8 cellular contexts compared by ENCODE assay signal in the genomic region with DNA sequence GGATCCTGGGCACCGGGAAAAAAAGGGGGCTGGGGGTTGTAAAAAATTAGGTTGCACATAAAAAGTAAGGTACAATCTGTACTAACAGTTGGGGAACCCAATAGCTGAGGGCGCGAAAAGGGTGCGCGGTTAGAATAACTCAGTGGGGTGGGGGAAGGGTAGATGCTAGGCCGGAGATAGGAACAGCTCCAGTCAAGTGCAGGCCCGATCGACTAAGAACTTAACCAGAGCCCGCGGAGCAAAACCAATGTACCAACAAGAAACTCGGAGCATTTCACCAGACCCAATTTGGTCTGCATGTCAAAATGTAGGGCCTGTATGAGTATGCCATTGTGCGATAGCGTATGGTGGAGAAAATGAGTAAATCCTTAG. TPM values are rescaled to one million over a fixed set of nuclear protein-coding genes. Genes with fewer than 3 reads are reported as not detected.
DNase-seq lines count a peak whose midpoint lies in the region; ATAC-seq and TF ChIP-seq lines count a peak whose summit lies in the region.

No MANE protein-coding gene starts in this region.

- H3K4me3 Mint-ChIP-seq in activated naive CD4-positive, alpha-beta T cell treated with anti-CD3 and anti-CD28 coated beads for 36 hours: peak overlapping the region; percentile 95

- no peaks in the 10 kb centered on the region for H3K27me3 Mint-ChIP-seq in activated naive CD4-positive, alpha-beta T cell treated with anti-CD3 and anti-CD28 coated beads for 36 hours (ENCODE audit: low read depth)

- 0 to 1% (median 0%) methylated on average over 13 of the region's 13 CpGs for WGBS in heart left ventricle, 4 donors

- H3K9me3 ChIP-seq in OCI-LY3 (ENCODE audit: insufficient read depth, low read length): no peaks in the 10 kb centered on the region
- no peaks in the 10 kb centered on the region for H3K9me3 ChIP-seq in heart left ventricle
- H3K9me3 ChIP-seq in parathyroid adenoma (ENCODE audit: control insufficient read depth, low read length): no peaks in the 10 kb centered on the region

- H3K9ac ChIP-seq in OCI-LY3 (ENCODE audit: low read length): peak overlapping the region; percentile 85
- no peak overlapping the region for H3K9ac ChIP-seq in parathyroid adenoma

- peak overlapping the region; percentile 95 for H3K27ac Mint-ChIP-seq in activated naive CD4-positive, alpha-beta T cell treated with anti-CD3 and anti-CD28 coated beads for 36 hours

- H3K4me1 Mint-ChIP-seq in activated naive CD4-positive, alpha-beta T cell treated with anti-CD3 and anti-CD28 coated beads for 36 hours (ENCODE audit: low read depth): peaks cover 45% of the 10 kb centered on the region

- TF ChIP-seq POLR2A in heart left ventricle (IDR thresholded peaks at IDR 0.05): no peak

- peak overlapping the region; percentile 89 for H3K4me3 ChIP-seq in OCI-LY3 (ENCODE audit: low read length)
- H3K4me3 ChIP-seq in heart left ventricle: peak overlapping the region; percentile 73 to 99 (median 94)
- H3K4me3 ChIP-seq in parathyroid adenoma (ENCODE audit: low read depth, low read length): peak overlapping the region; percentile 93

- no peak overlapping the region for H2AFZ ChIP-seq in OCI-LY3 (ENCODE audit: low read depth, low read length)
- no peak overlapping the region for H2AFZ ChIP-seq in parathyroid adenoma

- H3K27me3 ChIP-seq in OCI-LY3 (ENCODE audit: low read depth, low read length) (no peaks in the 10 kb centered on the region), heart left ventricle (no peaks in the 10 kb centered on the region), parathyroid adenoma (ENCODE audit: control insufficient read depth, insufficient read depth, low read length) (no peaks in the 10 kb centered on the region)

- H3K4me1 ChIP-seq in OCI-LY3 (ENCODE audit: low read length) (peaks cover 45% of the 10 kb centered on the region), heart left ventricle (peaks cover 18 to 64% (median 48%) of the 10 kb centered on the region in 12 donors), parathyroid adenoma (no peaks in the 10 kb centered on the region)

- in situ Hi-C loops in GM13977 (cut with MboI; ENCODE audit: low pct_unique_long_range_greater_than_20kb, low sequenced_read_pairs, unreplicated experiment): no loop called here

- peaks cover 55% of the 10 kb centered on the region for H3K36me3 Mint-ChIP-seq in activated naive CD4-positive, alpha-beta T cell treated with anti-CD3 and anti-CD28 coated beads for 36 hours (ENCODE audit: low read depth)

- intact Hi-C loops in activated naive CD4-positive, alpha-beta T cell treated with anti-CD3 and anti-CD28 coated beads for 36 hours (cut with micrococcal nuclease): loop anchor here (5.0 to 10.0 kb wide), 3 partner anchors 845 to 982 kb away; a partner anchor contains a TSS
- intact Hi-C loops in heart left ventricle (cut with DNase I): loop anchor here in 7 of 10 donors (5.0 to 10.0 kb wide), 8 partner anchors 55 to 662 kb away; a partner anchor contains a TSS

- CTCF ChIA-PET in activated naive CD4-positive, alpha-beta T cell treated with anti-CD3 and anti-CD28 coated beads for 36 hours (lab: Charles Lee): interaction anchor here (0.7 to 3.8 kb wide), 3 partner anchors 12 to 470 kb away, joined by 3 to 22 read pairs (median 9); no protein-coding TSS in a partner anchor

- H3K27ac ChIP-seq in 22Rv1 (peak overlapping the region; percentile 98), OCI-LY3 (ENCODE audit: low read length) (peak overlapping the region; percentile 87), heart left ventricle (peak overlapping the region in 11 of 12 donors; percentile 94 to 100 (median 99)), parathyroid adenoma (peak overlapping the region; percentile 97)

- ATAC-seq in heart left ventricle (peak in 2 of 4 donors; percentile 17 to 19), GM19452 (IDR thresholded peaks at IDR 0.05; ENCODE audit: unreplicated experiment) (no peak), HG03097 (IDR thresholded peaks at IDR 0.05; ENCODE audit: low FRiP score, unreplicated experiment) (no peak)

- H3K79me2 ChIP-seq in OCI-LY3 (ENCODE audit: low read length) (peaks cover 92% of the 10 kb centered on the region), parathyroid adenoma (peaks cover 20% of the 10 kb centered on the region)

- no peaks in the 10 kb centered on the region for H3K9me3 Mint-ChIP-seq in activated naive CD4-positive, alpha-beta T cell treated with anti-CD3 and anti-CD28 coated beads for 36 hours

- H3K4me2 ChIP-seq in OCI-LY3 (ENCODE audit: low read length): peak overlapping the region; percentile 67
- H3K4me2 ChIP-seq in parathyroid adenoma (ENCODE audit: low read length): peak overlapping the region; percentile 57

- H4K20me1 ChIP-seq in OCI-LY3 (ENCODE audit: insufficient read depth, low read length): peaks cover 54% of the 10 kb centered on the region

- no peak for TF ChIP-seq CTCF in 22Rv1 (IDR thresholded peaks at IDR 0.05)
- no peak for TF ChIP-seq CTCF in GM13977 (IDR thresholded peaks at IDR 0.05; ENCODE audit: extremely low read depth, insufficient read depth, missing control alignments)
- TF ChIP-seq CTCF in OCI-LY3 (IDR thresholded peaks at IDR 0.05; ENCODE audit: low read depth, low read length): no peak
- no peak for TF ChIP-seq CTCF in heart left ventricle (IDR thresholded peaks at IDR 0.05)
- no peak for TF ChIP-seq CTCF in parathyroid adenoma (IDR thresholded peaks at IDR 0.05)

- DNase-seq in GM13977 (ENCODE audit: low spot score) (peak; percentile 35), heart left ventricle (peak in 3 of 5 donors; percentile 31 to 46 (median 38))
- DNase-seq in activated naive CD4-positive, alpha-beta T cell treated with anti-CD3 and anti-CD28 coated beads for 36 hours: peak; percentile 69

- H3K36me3 ChIP-seq in OCI-LY3 (replicated peaks; ENCODE audit: low read depth, low read length): peaks cover 59% of the 10 kb centered on the region
- peaks cover 0 to 27% (median 12%) of the 10 kb centered on the region in 9 donors for H3K36me3 ChIP-seq in heart left ventricle
- H3K36me3 ChIP-seq in parathyroid adenoma (ENCODE audit: control insufficient read depth, insufficient read depth, low read length): no peaks in the 10 kb centered on the region

RNA-seq across cellular contexts. Expression of a gene that starts 1.3 kb away (rescaled TPM):
- 100 to 1,000 TPM; 340 to 367 TPM for total RNA-seq in activated naive CD4-positive, alpha-beta T cell treated with anti-CD3 and anti-CD28 coated beads for 36 hours
- total RNA-seq in heart left ventricle: 100 to 1,000 TPM in 7 of 9 donors, 10 to 100 TPM in 2; 33.8 to 150 (median 122) TPM
- 100 to 1,000 TPM; 100 to 127 TPM for polyA plus RNA-seq in heart left ventricle

RNA-seq across cellular contexts. Expression of a gene that starts 57.8 kb away (rescaled TPM):
- total RNA-seq in activated naive CD4-positive, alpha-beta T cell treated with anti-CD3 and anti-CD28 coated beads for 36 hours: 100 to 1,000 TPM; 256 to 267 TPM
- 100 to 1,000 TPM in 8 of 9 donors, 10 to 100 TPM in 1; 90.8 to 184 (median 142) TPM for total RNA-seq in heart left ventricle
- polyA plus RNA-seq in heart left ventricle: 100 to 1,000 TPM; 120 to 236 TPM

RNA-seq across cellular contexts. Expression of a gene that starts 57.9 kb away (rescaled TPM):
- 10 to 100 TPM; 55.1 to 56.3 TPM for total RNA-seq in activated naive CD4-positive, alpha-beta T cell treated with anti-CD3 and anti-CD28 coated beads for 36 hours
- 10 to 100 TPM; 15.1 to 20.5 (median 17.3) TPM for total RNA-seq in heart left ventricle
- 10 to 100 TPM; 17.7 to 37.0 TPM for polyA plus RNA-seq in heart left ventricle
